Comparison of ENCODE assay signal across 6 cellular contexts in genomic region chr19:42267644-42268141, GRCh38. TPM values are rescaled to one million over a fixed set of nuclear protein-coding genes. Genes with fewer than 3 reads are reported as not detected.
A peak's percentile ranks its signal among the peaks of the same experiment; 100 is the strongest.
DNase-seq lines count a peak whose midpoint lies in the region; ATAC-seq and TF ChIP-seq lines count a peak whose summit lies in the region.

No MANE protein-coding gene starts in this region.

- H3K27me3 ChIP-seq in thoracic aorta (replicated peaks; ENCODE audit: insufficient read depth) = no peaks in the 10 kb centered on the region

- peak overlapping the region; percentile 76 for H3K4me3 ChIP-seq in fibroblast of villous mesenchyme (ENCODE audit: low read depth, low read length)
- H3K4me3 ChIP-seq in thoracic aorta = peak overlapping the region; percentile 71

- TF ChIP-seq CTCF in fibroblast of villous mesenchyme (IDR thresholded peaks at IDR 0.05; ENCODE audit: insufficient read depth, low read depth, low read length) = no peak
- TF ChIP-seq CTCF in thoracic aorta (IDR thresholded peaks at IDR 0.05) = no peak

- peaks cover 2% of the 10 kb centered on the region for H3K36me3 ChIP-seq in thoracic aorta

- no peaks in the 10 kb centered on the region for H3K9me3 ChIP-seq in thoracic aorta

- peaks cover 17 to 37% of the 10 kb centered on the region in 2 donors for H3K4me1 ChIP-seq in thoracic aorta (ENCODE audit: control insufficient read depth in 1 of 2, low read depth in 2 of 2)

- DNase-seq in DMS79 treated with DMSO at 0.1 percent for 48 hours (lab: John Stamatoyannopoulos, UW) (peak; percentile 20), DMS79 (lab: John Stamatoyannopoulos, UW) (no peak), fibroblast of villous mesenchyme (ENCODE audit: low read depth) (peak; percentile 39), thoracic aorta (ENCODE audit: low spot score) (no peak), NCI-H128 (lab: John Stamatoyannopoulos, UW; ENCODE audit: unreplicated experiment) (no peak)

- ATAC-seq in thoracic aorta (ENCODE audit: insufficient number of reproducible peaks, low FRiP score, low read depth) = no peak
- ATAC-seq in GM21526 (IDR thresholded peaks at IDR 0.05; ENCODE audit: low FRiP score, unreplicated experiment) = no peak

- H3K27ac ChIP-seq in thoracic aorta = peak overlapping the region; percentile 86 to 88

RNA-seq across cellular contexts. Expression of gene CIC, which starts 1.4 kb away (rescaled TPM):
- total RNA-seq in fibroblast of villous mesenchyme (23.7 and 26.7 TPM in 2 replicates), thoracic aorta (100 to 1,000 TPM in 1 of 2 donors, 10 to 100 TPM in 1; 57.1 to 112 TPM)

RNA-seq across cellular contexts. Expression of gene ERF, which starts 12.8 kb away (rescaled TPM):
- total RNA-seq in fibroblast of villous mesenchyme (27.6 and 32.5 TPM in 2 replicates), thoracic aorta (10 to 100 TPM; 46.6 to 49.8 TPM)

RNA-seq across cellular contexts. Expression of gene GSK3A, which starts 25.3 kb away (rescaled TPM):
- total RNA-seq in fibroblast of villous mesenchyme (16.8 and 21.2 TPM in 2 replicates), thoracic aorta (10 to 100 TPM; 23.7 to 26.9 TPM)

RNA-seq across cellular contexts. Expression of gene PRR19, which starts 34.2 kb away (rescaled TPM):
- total RNA-seq in fibroblast of villous mesenchyme (0.64 and 0.86 TPM in 2 replicates), thoracic aorta (not detected)

RNA-seq across cellular contexts. Expression of gene PAFAH1B3, which starts 34.7 kb away (rescaled TPM):
- total RNA-seq in fibroblast of villous mesenchyme (28.5 and 48.0 TPM in 2 replicates), thoracic aorta (1 to 10 TPM in 1 of 2 donors, not detected in 1; 1.8 TPM)

Comparison
In these comparisons a context has a peak if more than half of its experiments do, and no peak if none do; other contexts are left out.
1. DNase-seq: peak in DMS79 treated with DMSO at 0.1 percent for 48 hours (single experiment) and fibroblast of villous mesenchyme (single experiment); none in DMS79 (single experiment), thoracic aorta (single experiment) and NCI-H128 (single experiment).